In the genomic region with DNA sequence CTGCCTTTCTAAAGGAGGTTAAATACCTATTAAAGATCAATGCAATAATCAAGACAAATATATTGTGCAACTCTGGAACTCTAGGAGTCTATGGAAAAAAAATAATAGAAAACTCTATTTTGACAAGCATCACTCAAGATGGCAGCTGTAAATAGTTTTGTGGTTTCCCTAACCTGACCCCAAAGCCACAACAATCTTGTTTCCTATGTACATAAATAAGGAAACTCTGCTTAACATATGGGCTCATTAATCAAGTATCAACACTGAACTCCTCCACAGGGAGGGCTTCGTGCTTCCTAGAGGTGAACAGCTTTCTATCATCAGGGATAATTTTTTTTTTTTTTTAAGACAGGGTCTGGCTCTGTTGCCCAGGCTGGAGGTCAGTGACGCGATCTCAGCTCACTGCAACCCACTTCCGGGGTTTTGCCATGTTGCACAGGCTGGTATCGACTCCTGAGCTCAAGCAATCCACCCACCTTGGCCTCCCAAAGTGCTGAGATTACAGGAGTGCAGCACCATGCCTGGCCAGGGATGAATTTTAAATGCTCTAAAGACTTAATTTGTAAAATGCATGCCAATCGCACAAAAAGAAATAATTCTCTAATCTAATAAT, we compare ENCODE assay signal across 19 cellular contexts. TPM values are rescaled to one million over a fixed set of nuclear protein-coding genes. Genes with fewer than 3 reads are reported as not detected.
A peak's percentile ranks its signal among the peaks of the same experiment; 100 is the strongest.
DNase-seq lines count a peak whose midpoint lies in the region; ATAC-seq and TF ChIP-seq lines count a peak whose summit lies in the region.
"Had no signal": no experiment of that assay in that cellular context is flagged by ENCODE, and none has a peak within 500 bp of the region (broad histone marks: within the 10 kb centered on the region; RNA-seq: fewer than 3 reads in every experiment).

No MANE protein-coding gene starts in this region.

- H3K36me3 ChIP-seq in upper lobe of right lung = peaks cover 70% of the 10 kb centered on the region

- DNase-seq in activated CD4-positive, alpha-beta T cell treated with anti-CD3 and anti-CD28 coated beads, Interleukin-2, amount 10 ng/mL, durations not matched to agents 7 days and 5 days = peak; percentile 53
- no peak for DNase-seq in activated CD4-positive, alpha-beta T cell treated with anti-CD3 and anti-CD28 coated beads for 36 hours
- DNase-seq in HCEC 1CT = peak; percentile 4
- DNase-seq in activated CD8-positive, alpha-beta T cell treated with anti-CD3 and anti-CD28 coated beads for 36 hours = no peak
- DNase-seq in naive thymus-derived CD8-positive, alpha-beta T cell = peak in 3 of 10 donors; percentile 5 to 15 (median 12)
- no peak for DNase-seq in upper lobe of right lung
- no peak for DNase-seq in C1 segment of cervical spinal cord (lab: John Stamatoyannopoulos, UW)
- DNase-seq: activated CD4-positive, alpha-beta T cell treated with anti-CD3 and anti-CD28 coated beads for 4 hours; anterior cingulate cortex; EL; GOT3; mammary epithelial cell; NCI-H1930; SHP77 treated with DMSO at 0.1 percent for 48 hours; stimulated activated CD4-positive, alpha-beta T cell treated with anti-CD3 and anti-CD28 coated beads, Interleukin-15, amount 100 ng/mL, for 24 hours had no signal

- H3K4me3 ChIP-seq in upper lobe of right lung = no peak overlapping the region
- H3K4me3 ChIP-seq: A549, gastroesophageal sphincter had no signal

- no peak for TF ChIP-seq CTCF in activated CD8-positive, alpha-beta T cell treated with anti-CD3 and anti-CD28 coated beads for 36 hours (IDR thresholded peaks at IDR 0.05)
- no peak for TF ChIP-seq CTCF in upper lobe of right lung (IDR thresholded peaks at IDR 0.05)

- H3K9me3 ChIP-seq in upper lobe of right lung = no peaks in the 10 kb centered on the region
- H3K9me3 ChIP-seq: A549, gastroesophageal sphincter had no signal

- no peaks in the 10 kb centered on the region for H3K9me3 Mint-ChIP-seq in activated CD4-positive, alpha-beta T cell treated with anti-CD3 and anti-CD28 coated beads, Interleukin-2, amount 10 ng/mL, durations not matched to agents 7 days and 5 days
- H3K9me3 Mint-ChIP-seq in activated CD4-positive, alpha-beta T cell treated with anti-CD3 and anti-CD28 coated beads for 36 hours (ENCODE audit: low read depth) = no peaks in the 10 kb centered on the region
- no peaks in the 10 kb centered on the region for H3K9me3 Mint-ChIP-seq in activated CD8-positive, alpha-beta T cell treated with anti-CD3 and anti-CD28 coated beads for 36 hours
- no peaks in the 10 kb centered on the region for H3K9me3 Mint-ChIP-seq in naive thymus-derived CD8-positive, alpha-beta T cell
- H3K9me3 Mint-ChIP-seq: nephron had no signal

- POLR2A ChIA-PET in activated CD4-positive, alpha-beta T cell treated with anti-CD3 and anti-CD28 coated beads, Interleukin-2, amount 10 ng/mL, durations not matched to agents 7 days and 5 days (lab: Charles Lee) = interaction anchor here (0.6 kb wide), 1 partner anchor 18 kb away, joined by 8 read pairs; no protein-coding TSS in a partner anchor
- POLR2A ChIA-PET in activated CD4-positive, alpha-beta T cell treated with anti-CD3 and anti-CD28 coated beads for 36 hours (lab: Charles Lee) = no interaction called here
- POLR2A ChIA-PET in activated CD8-positive, alpha-beta T cell treated with anti-CD3 and anti-CD28 coated beads for 36 hours (lab: Charles Lee) = interaction anchor here (0.6 to 1.5 kb wide), 2 partner anchors 8 to 31 kb away, joined by 3 to 4 read pairs; no protein-coding TSS in a partner anchor
- POLR2A ChIA-PET in naive thymus-derived CD8-positive, alpha-beta T cell (lab: Charles Lee) = interaction anchor here (0.6 to 0.7 kb wide), 2 partner anchors 77 to 210 kb away, joined by 3 read pairs; no protein-coding TSS in a partner anchor

- intact Hi-C loops in activated CD4-positive, alpha-beta T cell treated with anti-CD3 and anti-CD28 coated beads for 36 hours (cut with DNase I, micrococcal nuclease) = no loop called here
- intact Hi-C loops in activated CD8-positive, alpha-beta T cell treated with anti-CD3 and anti-CD28 coated beads for 36 hours (cut with micrococcal nuclease) = no loop called here
- intact Hi-C loops in upper lobe of right lung (cut with DNase I) = no loop called here

- CTCF ChIA-PET in activated CD4-positive, alpha-beta T cell treated with anti-CD3 and anti-CD28 coated beads, Interleukin-2, amount 10 ng/mL, durations not matched to agents 7 days and 5 days (lab: Charles Lee) = interaction anchor here (0.7 kb wide), 1 partner anchor 198 kb away, joined by 3 read pairs; no protein-coding TSS in a partner anchor
- CTCF ChIA-PET in activated CD4-positive, alpha-beta T cell treated with anti-CD3 and anti-CD28 coated beads for 36 hours (lab: Charles Lee) = interaction anchor here (0.6 kb wide), 1 partner anchor 9 kb away, joined by 3 read pairs; no protein-coding TSS in a partner anchor
- CTCF ChIA-PET in activated CD8-positive, alpha-beta T cell treated with anti-CD3 and anti-CD28 coated beads for 36 hours (lab: Charles Lee) = interaction anchor here (0.7 kb wide), 1 partner anchor 118 kb away, joined by 3 read pairs; no protein-coding TSS in a partner anchor

- ATAC-seq in activated CD4-positive, alpha-beta T cell treated with anti-CD3 and anti-CD28 coated beads for 36 hours = no peak
- peak; percentile 24 for ATAC-seq in activated CD8-positive, alpha-beta T cell treated with anti-CD3 and anti-CD28 coated beads for 36 hours
- ATAC-seq in naive thymus-derived CD8-positive, alpha-beta T cell = peak in 1 of 2 donors; percentile 35
- ATAC-seq in HG03442 (IDR thresholded peaks at IDR 0.05; ENCODE audit: unreplicated experiment) (no peak), upper lobe of right lung (no peak)
- ATAC-seq: A549, gastroesophageal sphincter had no signal

- no peak overlapping the region for H3K4me3 Mint-ChIP-seq in activated CD4-positive, alpha-beta T cell treated with anti-CD3 and anti-CD28 coated beads, Interleukin-2, amount 10 ng/mL, durations not matched to agents 7 days and 5 days
- H3K4me3 Mint-ChIP-seq in activated CD4-positive, alpha-beta T cell treated with anti-CD3 and anti-CD28 coated beads for 36 hours = no peak overlapping the region
- H3K4me3 Mint-ChIP-seq in activated CD8-positive, alpha-beta T cell treated with anti-CD3 and anti-CD28 coated beads for 36 hours = no peak overlapping the region
- H3K4me3 Mint-ChIP-seq in naive thymus-derived CD8-positive, alpha-beta T cell = no peak overlapping the region
- H3K4me3 Mint-ChIP-seq: nephron had no signal

- no peak overlapping the region for H3K27ac Mint-ChIP-seq in activated CD4-positive, alpha-beta T cell treated with anti-CD3 and anti-CD28 coated beads, Interleukin-2, amount 10 ng/mL, durations not matched to agents 7 days and 5 days
- no peak overlapping the region for H3K27ac Mint-ChIP-seq in activated CD4-positive, alpha-beta T cell treated with anti-CD3 and anti-CD28 coated beads for 36 hours
- H3K27ac Mint-ChIP-seq in activated CD8-positive, alpha-beta T cell treated with anti-CD3 and anti-CD28 coated beads for 36 hours = no peak overlapping the region
- peak overlapping the region in 7 of 10 donors; percentile 6 to 59 (median 35) for H3K27ac Mint-ChIP-seq in naive thymus-derived CD8-positive, alpha-beta T cell
- H3K27ac Mint-ChIP-seq: nephron had no signal

- no peaks in the 10 kb centered on the region for H3K27me3 ChIP-seq in upper lobe of right lung
- H3K27me3 ChIP-seq: gastroesophageal sphincter had no signal

- H3K4me1 ChIP-seq in upper lobe of right lung = peaks cover 9% of the 10 kb centered on the region

- no peaks in the 10 kb centered on the region for H3K27me3 Mint-ChIP-seq in activated CD4-positive, alpha-beta T cell treated with anti-CD3 and anti-CD28 coated beads, Interleukin-2, amount 10 ng/mL, durations not matched to agents 7 days and 5 days
- H3K27me3 Mint-ChIP-seq in activated CD4-positive, alpha-beta T cell treated with anti-CD3 and anti-CD28 coated beads for 36 hours = no peaks in the 10 kb centered on the region
- no peaks in the 10 kb centered on the region for H3K27me3 Mint-ChIP-seq in activated CD8-positive, alpha-beta T cell treated with anti-CD3 and anti-CD28 coated beads for 36 hours
- no peaks in the 10 kb centered on the region for H3K27me3 Mint-ChIP-seq in naive thymus-derived CD8-positive, alpha-beta T cell

- H3K36me3 Mint-ChIP-seq in activated CD4-positive, alpha-beta T cell treated with anti-CD3 and anti-CD28 coated beads, Interleukin-2, amount 10 ng/mL, durations not matched to agents 7 days and 5 days (ENCODE audit: low read depth) = peaks cover 68% of the 10 kb centered on the region
- peaks cover 60% of the 10 kb centered on the region for H3K36me3 Mint-ChIP-seq in activated CD4-positive, alpha-beta T cell treated with anti-CD3 and anti-CD28 coated beads for 36 hours (ENCODE audit: low read depth)
- peaks cover 59% of the 10 kb centered on the region for H3K36me3 Mint-ChIP-seq in activated CD8-positive, alpha-beta T cell treated with anti-CD3 and anti-CD28 coated beads for 36 hours (ENCODE audit: low read depth)
- H3K36me3 Mint-ChIP-seq in naive thymus-derived CD8-positive, alpha-beta T cell = peaks cover 9 to 92% (median 48%) of the 10 kb centered on the region in 3 donors

- peaks cover 38% of the 10 kb centered on the region for H3K4me1 Mint-ChIP-seq in activated CD4-positive, alpha-beta T cell treated with anti-CD3 and anti-CD28 coated beads, Interleukin-2, amount 10 ng/mL, durations not matched to agents 7 days and 5 days
- H3K4me1 Mint-ChIP-seq in activated CD4-positive, alpha-beta T cell treated with anti-CD3 and anti-CD28 coated beads for 36 hours = peaks cover 35% of the 10 kb centered on the region
- H3K4me1 Mint-ChIP-seq in activated CD8-positive, alpha-beta T cell treated with anti-CD3 and anti-CD28 coated beads for 36 hours (ENCODE audit: low read depth) = peaks cover 34% of the 10 kb centered on the region
- H3K4me1 Mint-ChIP-seq in naive thymus-derived CD8-positive, alpha-beta T cell = peaks cover 22 to 51% (median 34%) of the 10 kb centered on the region in 4 donors

- H3K27ac ChIP-seq in upper lobe of right lung = no peak overlapping the region
- H3K27ac ChIP-seq: A549, gastroesophageal sphincter had no signal

RNA-seq across cellular contexts. Expression of a gene that starts 42.5 kb away (rescaled TPM):
- 10 to 100 TPM; 72.4 to 73.2 TPM for total RNA-seq in activated CD4-positive, alpha-beta T cell treated with anti-CD3 and anti-CD28 coated beads, Interleukin-2, amount 10 ng/mL, durations not matched to agents 7 days and 5 days
- total RNA-seq in activated CD4-positive, alpha-beta T cell treated with anti-CD3 and anti-CD28 coated beads for 36 hours = 10 to 100 TPM; 55.1 to 60.4 TPM
- total RNA-seq in activated CD8-positive, alpha-beta T cell treated with anti-CD3 and anti-CD28 coated beads for 36 hours = 10 to 100 TPM; 69.6 to 75.9 TPM
- 10 to 100 TPM; 69.1 to 69.5 TPM for total RNA-seq in naive thymus-derived CD8-positive, alpha-beta T cell
- 10 to 100 TPM; 18.2 to 38.6 (median 20.5) TPM for polyA plus RNA-seq in naive thymus-derived CD8-positive, alpha-beta T cell
- 81.6 TPM for total RNA-seq in upper lobe of right lung

Comparison
In these comparisons a context has a peak if more than half of its experiments do, and no peak if none do; other contexts are left out.
1. DNase-seq: peak in activated CD4-positive, alpha-beta T cell treated with anti-CD3 and anti-CD28 coated beads, Interleukin-2, amount 10 ng/mL, durations not matched to agents 7 days and 5 days (single experiment) and HCEC 1CT (single experiment); none in activated CD4-positive, alpha-beta T cell treated with anti-CD3 and anti-CD28 coated beads for 36 hours (single experiment), activated CD8-positive, alpha-beta T cell treated with anti-CD3 and anti-CD28 coated beads for 36 hours (single experiment), upper lobe of right lung (single experiment) and C1 segment of cervical spinal cord (0 of 14).
2. H3K27ac Mint-ChIP-seq: peak in naive thymus-derived CD8-positive, alpha-beta T cell (7 of 10); none in activated CD4-positive, alpha-beta T cell treated with anti-CD3 and anti-CD28 coated beads, Interleukin-2, amount 10 ng/mL, durations not matched to agents 7 days and 5 days (single experiment), activated CD4-positive, alpha-beta T cell treated with anti-CD3 and anti-CD28 coated beads for 36 hours (single experiment) and activated CD8-positive, alpha-beta T cell treated with anti-CD3 and anti-CD28 coated beads for 36 hours (single experiment).